Comparison of ENCODE assay signal across 18 cellular contexts in the genomic region with DNA sequence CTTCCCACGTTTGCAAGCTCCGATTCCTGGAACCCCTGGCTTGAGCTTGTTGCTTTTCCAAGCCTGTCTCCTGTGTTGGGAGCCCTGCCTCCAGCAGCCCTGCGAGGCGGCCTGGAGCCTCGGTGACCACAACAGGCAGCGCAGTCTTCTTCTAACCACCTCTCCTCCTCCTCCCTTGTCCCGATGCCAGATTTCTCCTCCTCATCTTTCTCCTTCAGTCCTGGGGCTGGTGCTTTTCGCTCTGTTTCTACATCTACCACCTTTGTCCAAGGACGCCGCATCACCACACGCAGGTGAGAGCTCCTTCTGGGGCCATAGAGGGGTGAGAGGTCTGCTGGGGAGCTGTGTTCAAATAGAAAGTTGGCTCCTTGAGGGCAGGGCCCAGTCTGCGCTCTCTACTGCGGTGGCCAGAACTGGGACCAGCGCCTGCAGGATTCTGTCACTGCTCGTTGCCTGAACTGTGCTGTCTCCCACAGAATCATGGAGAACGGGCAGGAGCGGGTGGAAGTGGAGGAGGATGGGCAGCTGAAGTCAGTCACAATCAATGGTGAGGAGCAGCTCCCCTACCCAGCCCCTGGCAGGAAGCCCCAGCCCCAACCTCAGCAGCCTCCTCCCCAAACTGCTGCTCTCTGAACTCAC. TPM values are rescaled to one million over a fixed set of nuclear protein-coding genes. Genes with fewer than 3 reads are reported as not detected.
DNase-seq lines count a peak whose midpoint lies in the region; ATAC-seq and TF ChIP-seq lines count a peak whose summit lies in the region.
"Had no signal": no experiment of that assay in that cellular context is flagged by ENCODE, and none has a peak within 500 bp of the region (broad histone marks: within the 10 kb centered on the region; RNA-seq: fewer than 3 reads in every experiment).

No MANE protein-coding gene starts in this region.

- H3K27me3 Mint-ChIP-seq in activated CD4-positive, alpha-beta T cell treated with anti-CD3 and anti-CD28 coated beads for 36 hours: no peaks in the 10 kb centered on the region
- H3K27me3 Mint-ChIP-seq in CD14-positive monocyte (ENCODE audit: low read depth in 3 of 3): peaks cover 0 to 4% (median 2%) of the 10 kb centered on the region in 3 donors

- peaks cover 7% of the 10 kb centered on the region for H4K20me1 ChIP-seq in osteoblast (ENCODE audit: insufficient read depth, low read length)

- H3K27ac Mint-ChIP-seq in activated CD4-positive, alpha-beta T cell treated with anti-CD3 and anti-CD28 coated beads for 36 hours: peak overlapping the region; percentile 76
- H3K27ac Mint-ChIP-seq in CD14-positive monocyte: peak overlapping the region in 5 of 7 donors; percentile 2 to 71 (median 27)
- H3K27ac Mint-ChIP-seq: neural progenitor cell had no signal

- no peaks in the 10 kb centered on the region for H3K9me3 ChIP-seq in osteoblast (ENCODE audit: low read depth, low read length)
- H3K9me3 ChIP-seq: esophagus muscularis mucosa, thoracic aorta had no signal

- no peak overlapping the region for H2AFZ ChIP-seq in osteoblast (ENCODE audit: low read length)
- H2AFZ ChIP-seq: neural progenitor cell had no signal

- POLR2A ChIA-PET in activated CD4-positive, alpha-beta T cell treated with anti-CD3 and anti-CD28 coated beads for 36 hours (lab: Charles Lee): interaction anchor here (0.6 kb wide), 1 partner anchor 38 kb away, joined by 5 read pairs; a partner anchor contains a TSS

- TF ChIP-seq CTCF in CD14-positive monocyte (IDR thresholded peaks at IDR 0.05) (no peak), osteoblast (IDR thresholded peaks at IDR 0.05; ENCODE audit: extremely low read depth, low read depth, low read length) (no peak)

- H3K4me3 ChIP-seq in osteoblast (ENCODE audit: insufficient read depth, low read length): no peak overlapping the region
- H3K4me3 ChIP-seq: esophagus muscularis mucosa, neural progenitor cell, thoracic aorta had no signal

- intact Hi-C loops in activated CD4-positive, alpha-beta T cell treated with anti-CD3 and anti-CD28 coated beads for 36 hours (cut with DNase I, micrococcal nuclease): no loop called here
- intact Hi-C loops in CD14-positive monocyte (cut with micrococcal nuclease): no loop called here

- DNase-seq in activated CD4-positive, alpha-beta T cell treated with anti-CD3 and anti-CD28 coated beads for 36 hours: no peak
- DNase-seq in activated CD4-positive, alpha-beta T cell treated with anti-CD3 and anti-CD28 coated beads for 4 hours: no peak
- DNase-seq in CD14-positive monocyte (ENCODE audit: low spot score): peak; percentile 8
- DNase-seq in caudate nucleus (lab: John Stamatoyannopoulos, UW): peak in 2 of 61 donors; percentile 24 to 46
- peak; percentile 83 for DNase-seq in osteoblast (ENCODE audit: insufficient read length, low spot score, missing footprints)
- no peak for DNase-seq in NCI-H82 (lab: John Stamatoyannopoulos, UW)
- DNase-seq: 8988T; activated CD4-positive, alpha-beta T cell treated with anti-CD3 and anti-CD28 coated beads, Interleukin-2, amount 50 U/mL, for 1 hour; KBM-7; NCI-H1048; PC-3 had no signal

- H3K4me3 Mint-ChIP-seq in activated CD4-positive, alpha-beta T cell treated with anti-CD3 and anti-CD28 coated beads for 36 hours: no peak overlapping the region
- H3K4me3 Mint-ChIP-seq in CD14-positive monocyte: no peak overlapping the region
- H3K4me3 Mint-ChIP-seq: neural progenitor cell had no signal

- no peaks in the 10 kb centered on the region for H3K9me3 Mint-ChIP-seq in activated CD4-positive, alpha-beta T cell treated with anti-CD3 and anti-CD28 coated beads for 36 hours (ENCODE audit: low read depth)
- peaks cover 0 to 2% (median 0%) of the 10 kb centered on the region in 7 donors for H3K9me3 Mint-ChIP-seq in CD14-positive monocyte
- H3K9me3 Mint-ChIP-seq: neural progenitor cell had no signal

- no peaks in the 10 kb centered on the region for H3K27me3 ChIP-seq in osteoblast (ENCODE audit: insufficient read depth, low read length)
- H3K27me3 ChIP-seq: esophagus muscularis mucosa, neural progenitor cell had no signal

- H3K36me3 ChIP-seq in osteoblast (ENCODE audit: insufficient read depth, low read length): peaks cover 38% of the 10 kb centered on the region
- H3K36me3 ChIP-seq: neural progenitor cell had no signal

- H3K4me2 ChIP-seq in osteoblast (ENCODE audit: insufficient read depth, low read length): no peak overlapping the region
- H3K4me2 ChIP-seq: neural progenitor cell had no signal

- H3K27ac ChIP-seq in caudate nucleus (ENCODE audit: low read depth, low read length) (peak overlapping the region; percentile 100), osteoblast (ENCODE audit: low read depth, low read length) (no peak overlapping the region)
- H3K27ac ChIP-seq: neural progenitor cell, thoracic aorta had no signal

- ATAC-seq in activated CD4-positive, alpha-beta T cell treated with anti-CD3 and anti-CD28 coated beads for 36 hours: no peak
- no peak for ATAC-seq in GM18861 (IDR thresholded peaks at IDR 0.05; ENCODE audit: unreplicated experiment)
- no peak for ATAC-seq in HG03354 (IDR thresholded peaks at IDR 0.05; ENCODE audit: poor library complexity, severe bottlenecking, unreplicated experiment)
- ATAC-seq: PC-3 had no signal

- CTCF ChIA-PET in activated CD4-positive, alpha-beta T cell treated with anti-CD3 and anti-CD28 coated beads for 36 hours (lab: Charles Lee): interaction anchor here (0.6 to 15.5 kb wide), 2 partner anchors 12 to 261 kb away, joined by 3 to 257 read pairs; a partner anchor contains a TSS

- peaks cover 29% of the 10 kb centered on the region for H3K4me1 Mint-ChIP-seq in activated CD4-positive, alpha-beta T cell treated with anti-CD3 and anti-CD28 coated beads for 36 hours
- H3K4me1 Mint-ChIP-seq in CD14-positive monocyte: peaks cover 21% of the 10 kb centered on the region

- H3K36me3 Mint-ChIP-seq in activated CD4-positive, alpha-beta T cell treated with anti-CD3 and anti-CD28 coated beads for 36 hours (ENCODE audit: low read depth): peaks cover 17% of the 10 kb centered on the region
- H3K36me3 Mint-ChIP-seq in CD14-positive monocyte: peaks cover 58 to 62% of the 10 kb centered on the region in 2 donors

- H3K4me1 ChIP-seq in osteoblast (ENCODE audit: insufficient read depth, low read length): peaks cover 25% of the 10 kb centered on the region

- H3K79me2 ChIP-seq in osteoblast (ENCODE audit: insufficient read depth, low read length): peaks cover 15% of the 10 kb centered on the region

RNA-seq across cellular contexts. Expression of a gene that starts 3.9 kb away (rescaled TPM):
- 10 to 100 TPM; 51.8 to 62.8 TPM for total RNA-seq in activated CD4-positive, alpha-beta T cell treated with anti-CD3 and anti-CD28 coated beads for 36 hours
- 1 to 10 TPM; 1.7 to 1.9 TPM for polyA plus RNA-seq in CD14-positive monocyte
- total RNA-seq in osteoblast: 33.3 and 41.3 TPM in 2 replicates

RNA-seq across cellular contexts. Expression of a gene that starts 26.1 kb away (rescaled TPM):
- under 1 TPM; 0.30 to 0.43 TPM for total RNA-seq in activated CD4-positive, alpha-beta T cell treated with anti-CD3 and anti-CD28 coated beads for 36 hours
- polyA plus RNA-seq in CD14-positive monocyte: not detected
- under 0.01 and 1.2 TPM in 2 replicates for total RNA-seq in osteoblast
- total RNA-seq: dermis microvascular lymphatic vessel endothelial cell, lung microvascular endothelial cell, thoracic aorta had no signal

RNA-seq across cellular contexts. Expression of a gene that starts 29.3 kb away (rescaled TPM):
- 100 to 1,000 TPM; 210 to 369 TPM for total RNA-seq in activated CD4-positive, alpha-beta T cell treated with anti-CD3 and anti-CD28 coated beads for 36 hours
- 10 to 100 TPM; 72.7 to 81.9 TPM for polyA plus RNA-seq in CD14-positive monocyte
- total RNA-seq in osteoblast: 11.9 and 13.6 TPM in 2 replicates

RNA-seq across cellular contexts. Expression of a gene that starts 30.0 kb away (rescaled TPM):
- not detected for total RNA-seq in activated CD4-positive, alpha-beta T cell treated with anti-CD3 and anti-CD28 coated beads for 36 hours
- polyA plus RNA-seq in CD14-positive monocyte: not detected
- total RNA-seq in osteoblast: not detected in 2 replicates
- total RNA-seq: dermis microvascular lymphatic vessel endothelial cell, esophagus muscularis mucosa, lung microvascular endothelial cell, PC-3, thoracic aorta had no signal

RNA-seq across cellular contexts. Expression of a gene that starts 37.8 kb away (rescaled TPM):
- total RNA-seq in activated CD4-positive, alpha-beta T cell treated with anti-CD3 and anti-CD28 coated beads for 36 hours: 10 to 100 TPM; 34.3 to 35.4 TPM
- 10 to 100 TPM; 16.7 to 17.8 TPM for polyA plus RNA-seq in CD14-positive monocyte
- 29.5 and 31.8 TPM in 2 replicates for total RNA-seq in osteoblast

Comparison
In these comparisons a context has a peak if more than half of its experiments do, and no peak if none do; other contexts are left out.
1. DNase-seq: peak in CD14-positive monocyte (single experiment) and osteoblast (single experiment); none in activated CD4-positive, alpha-beta T cell treated with anti-CD3 and anti-CD28 coated beads for 36 hours (single experiment), activated CD4-positive, alpha-beta T cell treated with anti-CD3 and anti-CD28 coated beads for 4 hours (0 of 2) and NCI-H82 (single experiment).
2. RNA of a gene that starts 29.3 kb away (total RNA-seq): 210 to 369 TPM in activated CD4-positive, alpha-beta T cell treated with anti-CD3 and anti-CD28 coated beads for 36 hours; 11.9 to 13.6 TPM in osteoblast; every median in the first group is over 10 times any median in the second.